In the genomic region with DNA sequence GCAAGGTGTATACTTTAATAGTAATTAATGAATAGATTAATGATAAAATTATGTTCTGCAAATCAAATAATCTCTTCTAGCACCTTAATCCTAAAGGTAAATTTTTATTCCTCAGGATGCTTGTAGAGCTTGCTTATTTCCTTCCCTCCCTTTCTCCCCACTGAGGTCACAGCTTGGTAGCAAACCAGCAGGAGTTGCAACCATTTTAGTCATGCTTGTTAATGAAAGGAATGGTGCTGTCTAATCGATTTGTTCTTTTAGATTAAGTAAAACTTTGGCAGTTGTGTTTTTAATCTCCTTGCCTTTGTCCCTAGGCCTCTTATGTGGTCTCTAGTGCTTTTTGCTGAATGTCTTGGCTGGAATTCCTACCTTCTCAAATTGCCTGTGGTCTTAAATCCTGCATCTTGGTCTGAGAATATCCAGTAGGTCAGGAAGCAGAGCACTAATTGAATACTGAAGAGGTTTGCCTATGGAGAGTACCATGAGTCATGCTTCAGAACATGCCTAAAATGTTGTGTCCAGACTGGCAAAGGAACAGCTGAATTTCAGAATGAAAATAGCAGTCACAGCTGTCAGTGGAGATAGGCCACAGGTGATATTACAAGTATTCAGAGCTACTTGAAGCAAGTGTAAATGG, we compare ENCODE assay signal across 13 cellular contexts. TPM values are rescaled to one million over a fixed set of nuclear protein-coding genes. Genes with fewer than 3 reads are reported as not detected.
DNase-seq lines count a peak whose midpoint lies in the region; ATAC-seq and TF ChIP-seq lines count a peak whose summit lies in the region.
"Had no signal": no experiment of that assay in that cellular context is flagged by ENCODE, and none has a peak within 500 bp of the region (broad histone marks: within the 10 kb centered on the region; RNA-seq: fewer than 3 reads in every experiment).

No MANE protein-coding gene starts in this region.

- H2AFZ ChIP-seq in OCI-LY7 (ENCODE audit: low read length): no peak overlapping the region

- no peaks in the 10 kb centered on the region for H3K4me1 ChIP-seq in OCI-LY7 (ENCODE audit: insufficient read depth, low read length, poor library complexity, severe bottlenecking)

- peak; percentile 25 for DNase-seq in NCI-H1105 treated with DMSO at 0.1 percent for 48 hours (lab: John Stamatoyannopoulos, UW)
- DNase-seq in NCI-H1105 (lab: John Stamatoyannopoulos, UW): no peak
- DNase-seq in RPMI7951 (ENCODE audit: low read depth): peak; percentile 37
- DNase-seq in glomerular visceral epithelial cell (ENCODE audit: extremely low spot score): peak; percentile 38
- DNase-seq in smooth muscle cell of the brain vasculature (ENCODE audit: low read depth, low spot score): peak; percentile 1
- DNase-seq in OCI-LY7 (ENCODE audit: low spot score): no peak
- DNase-seq in activated naive CD4-positive, alpha-beta T cell treated with anti-CD3 and anti-CD28 coated beads, Interleukin-2, amount 50 U/mL, for 16 hours: no peak
- DNase-seq: 8988T; adrenal gland; stimulated activated CD4-positive, alpha-beta T cell treated with anti-CD3 and anti-CD28 coated beads, Interleukin-2, amount 100 ng/mL, for 24 hours had no signal

- no peaks in the 10 kb centered on the region for H3K79me2 ChIP-seq in OCI-LY7 (ENCODE audit: insufficient read depth, low read depth, low read length)

- no peak for TF ChIP-seq CTCF in OCI-LY7 (conservative IDR thresholded peaks at IDR 0.05; ENCODE audit: low read length)

- intact Hi-C loops in OCI-LY7 (cut with micrococcal nuclease; ENCODE audit: unreplicated experiment): no loop called here

- H3K27ac ChIP-seq in OCI-LY7 (ENCODE audit: low read depth, low read length, poor library complexity, severe bottlenecking): no peak overlapping the region
- H3K27ac ChIP-seq: adrenal gland, gastroesophageal sphincter, thoracic aorta had no signal

- no peak overlapping the region for H3K4me3 ChIP-seq in OCI-LY7 (ENCODE audit: low read depth, low read length, poor library complexity, severe bottlenecking)
- H3K4me3 ChIP-seq: adrenal gland, gastroesophageal sphincter, thoracic aorta had no signal

- no peaks in the 10 kb centered on the region for H4K20me1 ChIP-seq in OCI-LY7 (ENCODE audit: insufficient read depth, low read length)

- ATAC-seq in GM21390 (IDR thresholded peaks at IDR 0.05; ENCODE audit: unreplicated experiment): no peak
- ATAC-seq: gastroesophageal sphincter had no signal

- H3K36me3 ChIP-seq in OCI-LY7 (ENCODE audit: insufficient read depth, low read length): no peaks in the 10 kb centered on the region
- H3K36me3 ChIP-seq: adrenal gland, gastroesophageal sphincter, thoracic aorta had no signal

- POLR2A ChIA-PET in OCI-LY7 (lab: Charles Lee): no interaction called here

- H3K4me2 ChIP-seq in OCI-LY7 (ENCODE audit: low read length): no peak overlapping the region

- H3K9me2 ChIP-seq in OCI-LY7 (ENCODE audit: insufficient read depth, low read length): no peaks in the 10 kb centered on the region

- CTCF ChIA-PET in OCI-LY7 (lab: Charles Lee; ENCODE audit: unreplicated experiment): no interaction called here

- H3K9me3 ChIP-seq in OCI-LY7 (ENCODE audit: low read length): no peaks in the 10 kb centered on the region
- H3K9me3 ChIP-seq: adrenal gland, gastroesophageal sphincter, thoracic aorta had no signal

- no TSS peak for BruUV-seq in OCI-LY7 (replicated peaks; lab: Mats Ljungman, UMichigan)

RNA-seq across cellular contexts. Expression of gene RWDD3, which starts 36.3 kb away (rescaled TPM):
- 21.3 and 25.0 TPM in 2 replicates for total RNA-seq in RPMI7951 (2014; rRNA removed; shearing (Covaris generic))
- 10.9 and 11.7 TPM in 2 replicates for total RNA-seq in OCI-LY7 (2014; rRNA removed; shearing (Covaris generic))
- total RNA-seq in OCI-LY7 (2022): 20.7 and 20.9 TPM in 2 replicates

Comparison
In these comparisons a context has a peak if more than half of its experiments do, and no peak if none do; other contexts are left out.
1. DNase-seq: peak in NCI-H1105 treated with DMSO at 0.1 percent for 48 hours (single experiment), RPMI7951 (single experiment), glomerular visceral epithelial cell (single experiment) and smooth muscle cell of the brain vasculature (single experiment); none in NCI-H1105 (single experiment), OCI-LY7 (single experiment) and activated naive CD4-positive, alpha-beta T cell treated with anti-CD3 and anti-CD28 coated beads, Interleukin-2, amount 50 U/mL, for 16 hours (single experiment).